ENCODE assay signal across 8 cellular contexts in the genomic region with DNA sequence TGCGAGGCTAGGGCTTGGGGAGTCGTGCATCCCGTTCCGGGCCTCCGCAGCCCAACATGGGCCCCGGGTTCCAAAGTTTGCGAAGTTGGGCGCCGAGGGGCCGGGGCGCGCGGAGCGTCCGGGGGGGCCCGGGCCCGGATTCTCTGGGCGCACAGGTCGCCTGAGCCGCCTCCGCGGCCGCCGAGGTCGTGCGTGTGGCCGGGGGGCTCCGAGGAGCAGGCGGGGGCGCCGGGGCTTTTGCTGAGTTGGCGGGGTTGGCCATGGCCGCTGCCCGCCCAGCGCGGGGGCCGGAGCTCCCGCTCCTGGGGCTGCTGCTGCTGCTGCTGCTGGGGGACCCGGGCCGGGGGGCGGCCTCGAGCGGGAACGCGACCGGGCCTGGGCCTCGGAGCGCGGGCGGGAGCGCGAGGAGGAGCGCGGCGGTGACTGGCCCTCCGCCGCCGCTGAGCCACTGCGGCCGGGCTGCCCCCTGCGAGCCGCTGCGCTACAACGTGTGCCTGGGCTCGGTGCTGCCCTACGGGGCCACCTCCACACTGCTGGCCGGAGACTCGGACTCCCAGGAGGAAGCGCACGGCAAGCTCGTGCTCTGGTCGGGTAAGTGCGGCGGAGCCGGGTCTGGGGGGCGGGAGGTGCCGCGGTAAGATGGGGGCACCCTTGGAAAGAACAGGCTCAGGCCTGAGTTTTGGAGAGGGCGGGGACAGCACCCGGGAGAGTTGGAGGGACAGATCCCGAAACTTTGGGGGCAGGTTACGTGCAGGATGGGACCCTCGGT. TPM values are rescaled to one million over a fixed set of nuclear protein-coding genes. Genes with fewer than 3 reads are reported as not detected.
A peak's percentile ranks its signal among the peaks of the same experiment; 100 is the strongest.
DNase-seq lines count a peak whose midpoint lies in the region; ATAC-seq and TF ChIP-seq lines count a peak whose summit lies in the region.

No MANE protein-coding gene starts in this region.

- DNase-seq in DND-41: peak; percentile 7
- DNase-seq in HuH-7.5 (ENCODE audit: low spot score): peak; percentile 62
- DNase-seq in dermis blood vessel endothelial cell: peak; percentile 31
- peak in 1 of 2 donors; percentile 82 for DNase-seq in aorta
- DNase-seq in NCI-H1092 treated with DMSO at 0.1 percent for 48 hours (lab: John Stamatoyannopoulos, UW): no peak
- DNase-seq in mesenteric fat pad (ENCODE audit: low spot score): no peak
- no peak for DNase-seq in DMS153 (lab: John Stamatoyannopoulos, UW)

- peak overlapping the region; percentile 69 for H2AFZ ChIP-seq in DND-41 (ENCODE audit: low read depth, low read length)

- no peaks in the 10 kb centered on the region; the same call in 1 of the 2 replicates for H3K36me3 ChIP-seq in DND-41 (ENCODE audit: insufficient read depth, low read length)
- peaks cover 25% of the 10 kb centered on the region for H3K36me3 ChIP-seq in mesodermal cell (ENCODE audit: control insufficient read depth, insufficient read depth, low read length)
- H3K36me3 ChIP-seq in aorta (ENCODE audit: control insufficient read depth in 1 of 2, insufficient read depth in 2 of 2, low read length in 1 of 2): no peaks in the 10 kb centered on the region

- WGBS in mesodermal cell (ENCODE audit: insufficient coverage in 2 of 2), 2 experiments: 0 to 1% methylated on average over 63 to 79 of the region's 83 CpGs
- WGBS in aorta, 2 donors: 0 to 1% methylated on average over 66 to 83 of the region's 83 CpGs

- H3K9me3 ChIP-seq in DND-41 (ENCODE audit: insufficient read depth, low read length, severe bottlenecking) (no peaks in the 10 kb centered on the region), mesodermal cell (ENCODE audit: control insufficient read depth, low read length) (no peaks in the 10 kb centered on the region), aorta (ENCODE audit: control insufficient read depth, low read length) (no peaks in the 10 kb centered on the region)

- ATAC-seq in DND-41 (ENCODE audit: insufficient read depth, low read depth) (peak; percentile 58), aorta (ENCODE audit: low FRiP score) (peak; percentile 48)

- H3K79me2 ChIP-seq in DND-41 (ENCODE audit: insufficient read depth, low read length): no peaks in the 10 kb centered on the region; the same call in none of the 2 replicates

- peaks cover 15% of the 10 kb centered on the region; the same call in 1 of the 2 replicates for H4K20me1 ChIP-seq in DND-41 (ENCODE audit: insufficient read depth, low read length)

- H3K27ac ChIP-seq in DND-41 (ENCODE audit: low read length): peak overlapping the region; percentile 22; the same call in 1 of the 2 replicates
- H3K27ac ChIP-seq in mesodermal cell (ENCODE audit: low read depth, low read length, severe bottlenecking): peak overlapping the region; percentile 87
- no peak overlapping the region for H3K27ac ChIP-seq in aorta (ENCODE audit: low read depth in 1 of 2, low read length in 2 of 2)

- peaks cover 27% of the 10 kb centered on the region for H3K4me1 ChIP-seq in DND-41 (ENCODE audit: insufficient read depth, low read length)
- H3K4me1 ChIP-seq in mesodermal cell (ENCODE audit: control insufficient read depth, insufficient read depth, low read length, poor library complexity, severe bottlenecking): no peaks in the 10 kb centered on the region
- no peaks in the 10 kb centered on the region for H3K4me1 ChIP-seq in aorta (ENCODE audit: control insufficient read depth in 1 of 2, insufficient read depth in 2 of 2, low read length in 2 of 2)

- H3K27me3 ChIP-seq in DND-41 (ENCODE audit: insufficient read depth, low read length, poor library complexity) (peaks cover 32% of the 10 kb centered on the region), aorta (ENCODE audit: control insufficient read depth in 1 of 2, insufficient read depth in 2 of 2, low read length in 1 of 2) (no peaks in the 10 kb centered on the region)

- H3K9ac ChIP-seq in DND-41 (ENCODE audit: low read depth, low read length): peak overlapping the region; percentile 73

- H3K4me3 ChIP-seq in DND-41 (ENCODE audit: low read depth in 1 of 2, low read length in 2 of 2): peak overlapping the region; percentile 70 to 75; a peak in 3 of 4 replicates
- H3K4me3 ChIP-seq in mesodermal cell (ENCODE audit: extremely low read depth, insufficient read depth, low read length, poor library complexity, severe bottlenecking): peak overlapping the region; percentile 83
- peak overlapping the region; percentile 74 to 90 for H3K4me3 ChIP-seq in aorta (ENCODE audit: low read length in 2 of 2)

- no peak for TF ChIP-seq CTCF in DND-41 (IDR thresholded peaks at IDR 0.05; ENCODE audit: borderline replicate concordance, extremely low read depth, low read length, poor library complexity, severe bottlenecking)

- intact Hi-C loops in aorta (cut with DNase I): no loop called here

- H3K4me2 ChIP-seq in DND-41 (ENCODE audit: insufficient read depth, low read length): peak overlapping the region; percentile 94

RNA-seq across cellular contexts. Expression of a gene that starts 0.6 kb away (rescaled TPM):
- total RNA-seq in dermis blood vessel endothelial cell (3.2 and 5.8 TPM in 2 replicates), aorta (10 to 100 TPM in 1 of 2 donors, 1 to 10 TPM in 1; 7.6 to 17.6 TPM), mesenteric fat pad (6.9 TPM)
- polyA plus RNA-seq in mesodermal cell (2013, experiment 1 of 2): 47.5 TPM
- polyA plus RNA-seq in mesodermal cell (2013, experiment 2 of 2): 43.0 TPM
- polyA plus RNA-seq in aorta: 10 to 100 TPM in 1 of 2 donors, 1 to 10 TPM in 1; 2.9 to 13.0 TPM

RNA-seq across cellular contexts. Expression of a gene that starts 35.8 kb away (rescaled TPM):
- total RNA-seq in dermis blood vessel endothelial cell (20.9 and 25.6 TPM in 2 replicates), aorta (10 to 100 TPM; 12.0 to 19.9 TPM), mesenteric fat pad (13.6 TPM)
- 13.6 TPM for polyA plus RNA-seq in mesodermal cell (2013, experiment 1 of 2)
- 12.1 TPM for polyA plus RNA-seq in mesodermal cell (2013, experiment 2 of 2)
- polyA plus RNA-seq in aorta: 1 to 10 TPM; 7.9 to 9.8 TPM

RNA-seq across cellular contexts. Expression of a gene that starts 44.6 kb away (rescaled TPM):
- total RNA-seq in dermis blood vessel endothelial cell (0.19 TPM in 1 of 2 replicates, not detected in the other), aorta (10 to 100 TPM in 1 of 2 donors, 1 to 10 TPM in 1; 8.3 to 16.5 TPM), mesenteric fat pad (9.7 TPM)
- 6.0 TPM for polyA plus RNA-seq in mesodermal cell (2013, experiment 1 of 2)
- 6.0 TPM for polyA plus RNA-seq in mesodermal cell (2013, experiment 2 of 2)
- polyA plus RNA-seq in aorta: 1 to 10 TPM; 2.5 to 6.9 TPM

Comparison
In these comparisons a context has a peak if more than half of its experiments do, and no peak if none do; other contexts are left out.
1. DNase-seq: peak in DND-41 (single experiment), HuH-7.5 (single experiment) and dermis blood vessel endothelial cell (single experiment); none in NCI-H1092 treated with DMSO at 0.1 percent for 48 hours (single experiment), mesenteric fat pad (single experiment) and DMS153 (single experiment).
2. H3K27ac ChIP-seq: peak in DND-41 (single experiment) and mesodermal cell (single experiment); none in aorta (0 of 2).
3. Peak in every context shown above with its lines, with median percentiles within 50 percentile points of each other: H3K4me3 ChIP-seq.